Comparison of ENCODE assay signal across 1 cellular context in the genomic region with DNA sequence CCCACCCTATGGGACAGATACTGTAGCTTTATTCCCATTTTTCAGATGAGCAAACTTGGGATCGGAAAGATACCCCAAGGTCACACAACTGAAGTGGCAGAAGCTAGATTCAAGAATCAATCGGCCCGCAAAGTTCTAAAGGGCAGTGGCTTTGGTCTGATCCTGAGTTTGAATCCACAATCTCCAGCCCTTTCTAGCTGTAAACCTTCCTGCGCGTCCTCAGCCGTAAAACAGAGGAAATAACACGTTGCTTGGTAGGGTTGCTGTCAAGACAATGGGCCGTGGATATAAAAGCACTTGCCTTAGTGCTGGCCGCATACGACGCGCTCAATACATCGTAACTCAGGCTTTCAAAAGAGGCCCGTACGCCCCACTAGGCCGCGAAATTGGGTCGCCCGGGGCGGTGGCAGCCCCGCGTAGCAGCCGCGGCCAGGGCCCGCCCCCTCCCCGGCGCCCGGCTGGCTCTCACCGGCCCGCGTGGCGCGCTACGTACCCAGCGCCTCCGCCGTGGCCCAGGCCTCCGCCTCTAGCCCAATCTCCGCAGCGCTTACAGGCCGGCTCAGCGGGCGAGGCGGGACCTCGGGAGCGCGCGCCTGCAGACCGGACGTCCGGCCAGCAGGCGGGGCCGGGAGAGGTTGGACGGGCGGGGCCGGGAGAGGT.
A peak's percentile ranks its signal among the peaks of the same experiment; 100 is the strongest.
TF ChIP-seq lines count a peak whose summit lies in the region.

A gene with protein sequence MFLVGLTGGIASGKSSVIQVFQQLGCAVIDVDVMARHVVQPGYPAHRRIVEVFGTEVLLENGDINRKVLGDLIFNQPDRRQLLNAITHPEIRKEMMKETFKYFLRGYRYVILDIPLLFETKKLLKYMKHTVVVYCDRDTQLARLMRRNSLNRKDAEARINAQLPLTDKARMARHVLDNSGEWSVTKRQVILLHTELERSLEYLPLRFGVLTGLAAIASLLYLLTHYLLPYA (minus strand): TSS at position 573 of the 660 bp plus-strand sequence. CDS start 16,747 bp downstream, outside the sequence.

TF ChIP-seq in HepG2, 621 proteins besides CTCF, POLR2A, EP300 and RAD21 (continued from another document and continues in another):
- TF ChIP-seq, protein P1, sequence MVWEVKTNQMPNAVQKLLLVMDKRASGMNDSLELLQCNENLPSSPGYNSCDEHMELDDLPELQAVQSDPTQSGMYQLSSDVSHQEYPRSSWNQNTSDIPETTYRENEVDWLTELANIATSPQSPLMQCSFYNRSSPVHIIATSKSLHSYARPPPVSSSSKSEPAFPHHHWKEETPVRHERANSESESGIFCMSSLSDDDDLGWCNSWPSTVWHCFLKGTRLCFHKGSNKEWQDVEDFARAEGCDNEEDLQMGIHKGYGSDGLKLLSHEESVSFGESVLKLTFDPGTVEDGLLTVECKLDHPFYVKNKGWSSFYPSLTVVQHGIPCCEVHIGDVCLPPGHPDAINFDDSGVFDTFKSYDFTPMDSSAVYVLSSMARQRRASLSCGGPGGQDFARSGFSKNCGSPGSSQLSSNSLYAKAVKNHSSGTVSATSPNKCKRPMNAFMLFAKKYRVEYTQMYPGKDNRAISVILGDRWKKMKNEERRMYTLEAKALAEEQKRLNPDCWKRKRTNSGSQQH (CRISPR knock-in tag; IDR thresholded peaks at IDR 0.05; ENCODE audit: low read depth): peak; percentile 56; the same call in 1 of the 2 replicates
- TF ChIP-seq NKX3-1 (CRISPR knock-in tag; IDR thresholded peaks at IDR 0.05): no peak; the same call in 1 of the 2 replicates
- TF ChIP-seq, protein P2, sequence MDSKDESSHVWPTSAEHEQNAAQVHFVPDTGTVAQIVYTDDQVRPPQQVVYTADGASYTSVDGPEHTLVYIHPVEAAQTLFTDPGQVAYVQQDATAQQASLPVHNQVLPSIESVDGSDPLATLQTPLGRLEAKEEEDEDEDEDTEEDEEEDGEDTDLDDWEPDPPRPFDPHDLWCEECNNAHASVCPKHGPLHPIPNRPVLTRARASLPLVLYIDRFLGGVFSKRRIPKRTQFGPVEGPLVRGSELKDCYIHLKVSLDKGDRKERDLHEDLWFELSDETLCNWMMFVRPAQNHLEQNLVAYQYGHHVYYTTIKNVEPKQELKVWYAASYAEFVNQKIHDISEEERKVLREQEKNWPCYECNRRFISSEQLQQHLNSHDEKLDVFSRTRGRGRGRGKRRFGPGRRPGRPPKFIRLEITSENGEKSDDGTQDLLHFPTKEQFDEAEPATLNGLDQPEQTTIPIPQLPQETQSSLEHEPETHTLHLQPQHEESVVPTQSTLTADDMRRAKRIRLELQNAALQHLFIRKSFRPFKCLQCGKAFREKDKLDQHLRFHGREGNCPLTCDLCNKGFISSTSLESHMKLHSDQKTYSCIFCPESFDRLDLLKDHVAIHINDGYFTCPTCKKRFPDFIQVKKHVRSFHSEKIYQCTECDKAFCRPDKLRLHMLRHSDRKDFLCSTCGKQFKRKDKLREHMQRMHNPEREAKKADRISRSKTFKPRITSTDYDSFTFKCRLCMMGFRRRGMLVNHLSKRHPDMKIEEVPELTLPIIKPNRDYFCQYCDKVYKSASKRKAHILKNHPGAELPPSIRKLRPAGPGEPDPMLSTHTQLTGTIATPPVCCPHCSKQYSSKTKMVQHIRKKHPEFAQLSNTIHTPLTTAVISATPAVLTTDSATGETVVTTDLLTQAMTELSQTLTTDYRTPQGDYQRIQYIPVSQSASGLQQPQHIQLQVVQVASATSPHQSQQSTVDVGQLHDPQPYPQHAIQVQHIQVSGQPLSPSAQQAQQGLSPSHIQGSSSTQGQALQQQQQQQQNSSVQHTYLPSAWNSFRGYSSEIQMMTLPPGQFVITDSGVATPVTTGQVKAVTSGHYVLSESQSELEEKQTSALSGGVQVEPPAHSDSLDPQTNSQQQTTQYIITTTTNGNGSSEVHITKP (CRISPR knock-in tag; IDR thresholded peaks at IDR 0.05; ENCODE audit: low read depth): no peak
- TF ChIP-seq FIP1L1 (IDR thresholded peaks at IDR 0.05; ENCODE audit: borderline replicate concordance, insufficient read depth, low read depth, low read length): no peak
- TF ChIP-seq, protein P3, sequence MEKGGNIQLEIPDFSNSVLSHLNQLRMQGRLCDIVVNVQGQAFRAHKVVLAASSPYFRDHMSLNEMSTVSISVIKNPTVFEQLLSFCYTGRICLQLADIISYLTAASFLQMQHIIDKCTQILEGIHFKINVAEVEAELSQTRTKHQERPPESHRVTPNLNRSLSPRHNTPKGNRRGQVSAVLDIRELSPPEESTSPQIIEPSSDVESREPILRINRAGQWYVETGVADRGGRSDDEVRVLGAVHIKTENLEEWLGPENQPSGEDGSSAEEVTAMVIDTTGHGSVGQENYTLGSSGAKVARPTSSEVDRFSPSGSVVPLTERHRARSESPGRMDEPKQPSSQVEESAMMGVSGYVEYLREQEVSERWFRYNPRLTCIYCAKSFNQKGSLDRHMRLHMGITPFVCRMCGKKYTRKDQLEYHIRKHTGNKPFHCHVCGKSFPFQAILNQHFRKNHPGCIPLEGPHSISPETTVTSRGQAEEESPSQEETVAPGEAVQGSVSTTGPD (CRISPR knock-in tag; IDR thresholded peaks at IDR 0.05): no peak
- TF ChIP-seq, protein P4, sequence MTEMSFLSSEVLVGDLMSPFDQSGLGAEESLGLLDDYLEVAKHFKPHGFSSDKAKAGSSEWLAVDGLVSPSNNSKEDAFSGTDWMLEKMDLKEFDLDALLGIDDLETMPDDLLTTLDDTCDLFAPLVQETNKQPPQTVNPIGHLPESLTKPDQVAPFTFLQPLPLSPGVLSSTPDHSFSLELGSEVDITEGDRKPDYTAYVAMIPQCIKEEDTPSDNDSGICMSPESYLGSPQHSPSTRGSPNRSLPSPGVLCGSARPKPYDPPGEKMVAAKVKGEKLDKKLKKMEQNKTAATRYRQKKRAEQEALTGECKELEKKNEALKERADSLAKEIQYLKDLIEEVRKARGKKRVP (CRISPR knock-in tag; IDR thresholded peaks at IDR 0.05): no peak
- no peak for TF ChIP-seq SIX4 (CRISPR knock-in tag; IDR thresholded peaks at IDR 0.05)
- no peak for TF ChIP-seq ZNF138 (CRISPR knock-in tag; IDR thresholded peaks at IDR 0.05; ENCODE audit: low read depth)
- TF ChIP-seq MYNN (CRISPR knock-in tag; IDR thresholded peaks at IDR 0.05; ENCODE audit: low read depth): no peak
- TF ChIP-seq, protein P5, sequence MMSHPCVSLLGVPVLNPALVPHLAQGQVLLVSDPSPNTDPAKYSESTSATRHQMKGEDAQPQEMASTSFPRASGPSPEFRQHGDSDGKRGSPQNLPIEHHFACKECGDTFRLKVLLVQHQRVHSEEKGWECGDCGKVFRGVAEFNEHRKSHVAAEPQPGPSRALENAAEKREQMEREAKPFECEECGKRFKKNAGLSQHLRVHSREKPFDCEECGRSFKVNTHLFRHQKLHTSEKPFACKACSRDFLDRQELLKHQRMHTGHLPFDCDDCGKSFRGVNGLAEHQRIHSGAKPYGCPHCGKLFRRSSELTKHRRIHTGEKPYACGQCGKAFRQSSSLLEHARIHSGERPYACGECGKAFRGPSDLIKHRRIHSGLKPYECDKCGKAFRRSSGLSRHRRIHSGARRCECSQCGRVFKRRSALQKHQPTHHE (CRISPR knock-in tag; IDR thresholded peaks at IDR 0.05; ENCODE audit: borderline replicate concordance): no peak; the same call in 1 of the 2 replicates
- TF ChIP-seq ZNF564 (CRISPR knock-in tag; IDR thresholded peaks at IDR 0.05): no peak
- TF ChIP-seq ZNF292 (CRISPR knock-in tag; IDR thresholded peaks at IDR 0.05; ENCODE audit: borderline replicate concordance, low read depth): no peak
- TF ChIP-seq DNMT3B (CRISPR knock-in tag; conservative IDR thresholded peaks at IDR 0.05): no peak; the same call in 1 of the 2 replicates
- TF ChIP-seq, protein P6, sequence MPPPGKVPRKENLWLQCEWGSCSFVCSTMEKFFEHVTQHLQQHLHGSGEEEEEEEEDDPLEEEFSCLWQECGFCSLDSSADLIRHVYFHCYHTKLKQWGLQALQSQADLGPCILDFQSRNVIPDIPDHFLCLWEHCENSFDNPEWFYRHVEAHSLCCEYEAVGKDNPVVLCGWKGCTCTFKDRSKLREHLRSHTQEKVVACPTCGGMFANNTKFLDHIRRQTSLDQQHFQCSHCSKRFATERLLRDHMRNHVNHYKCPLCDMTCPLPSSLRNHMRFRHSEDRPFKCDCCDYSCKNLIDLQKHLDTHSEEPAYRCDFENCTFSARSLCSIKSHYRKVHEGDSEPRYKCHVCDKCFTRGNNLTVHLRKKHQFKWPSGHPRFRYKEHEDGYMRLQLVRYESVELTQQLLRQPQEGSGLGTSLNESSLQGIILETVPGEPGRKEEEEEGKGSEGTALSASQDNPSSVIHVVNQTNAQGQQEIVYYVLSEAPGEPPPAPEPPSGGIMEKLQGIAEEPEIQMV (CRISPR knock-in tag; IDR thresholded peaks at IDR 0.05; ENCODE audit: low read depth): no peak
- peak; percentile 67 for TF ChIP-seq U2AF1 (optimal IDR thresholded peaks at IDR 0.05; ENCODE audit: low read depth, low read length)
- peak; percentile 41; the same call in 1 of the 2 replicates for TF ChIP-seq MIER3 (CRISPR knock-in tag; IDR thresholded peaks at IDR 0.05; ENCODE audit: borderline replicate concordance)
- no peak for TF ChIP-seq PTBP1 (IDR thresholded peaks at IDR 0.05; ENCODE audit: low read depth, low read length, poor library complexity, severe bottlenecking)
- TF ChIP-seq SKI (IDR thresholded peaks at IDR 0.05; ENCODE audit: partially characterized antibody): peak; percentile 67
- no peak for TF ChIP-seq PAWR (CRISPR knock-in tag; IDR thresholded peaks at IDR 0.05; ENCODE audit: borderline replicate concordance)
- no peak for TF ChIP-seq ZNF207 (IDR thresholded peaks at IDR 0.05; ENCODE audit: borderline replicate concordance)
- TF ChIP-seq, protein P7, sequence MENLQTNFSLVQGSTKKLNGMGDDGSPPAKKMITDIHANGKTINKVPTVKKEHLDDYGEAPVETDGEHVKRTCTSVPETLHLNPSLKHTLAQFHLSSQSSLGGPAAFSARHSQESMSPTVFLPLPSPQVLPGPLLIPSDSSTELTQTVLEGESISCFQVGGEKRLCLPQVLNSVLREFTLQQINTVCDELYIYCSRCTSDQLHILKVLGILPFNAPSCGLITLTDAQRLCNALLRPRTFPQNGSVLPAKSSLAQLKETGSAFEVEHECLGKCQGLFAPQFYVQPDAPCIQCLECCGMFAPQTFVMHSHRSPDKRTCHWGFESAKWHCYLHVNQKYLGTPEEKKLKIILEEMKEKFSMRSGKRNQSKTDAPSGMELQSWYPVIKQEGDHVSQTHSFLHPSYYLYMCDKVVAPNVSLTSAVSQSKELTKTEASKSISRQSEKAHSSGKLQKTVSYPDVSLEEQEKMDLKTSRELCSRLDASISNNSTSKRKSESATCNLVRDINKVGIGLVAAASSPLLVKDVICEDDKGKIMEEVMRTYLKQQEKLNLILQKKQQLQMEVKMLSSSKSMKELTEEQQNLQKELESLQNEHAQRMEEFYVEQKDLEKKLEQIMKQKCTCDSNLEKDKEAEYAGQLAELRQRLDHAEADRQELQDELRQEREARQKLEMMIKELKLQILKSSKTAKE (CRISPR knock-in tag; IDR thresholded peaks at IDR 0.05; ENCODE audit: borderline replicate concordance): no peak
- TF ChIP-seq SAFB2 (CRISPR knock-in tag; IDR thresholded peaks at IDR 0.05; ENCODE audit: borderline replicate concordance, low read depth): peak; percentile 82
- TF ChIP-seq, protein P8, sequence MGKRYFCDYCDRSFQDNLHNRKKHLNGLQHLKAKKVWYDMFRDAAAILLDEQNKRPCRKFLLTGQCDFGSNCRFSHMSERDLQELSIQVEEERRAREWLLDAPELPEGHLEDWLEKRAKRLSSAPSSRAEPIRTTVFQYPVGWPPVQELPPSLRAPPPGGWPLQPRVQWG (CRISPR knock-in tag; IDR thresholded peaks at IDR 0.05; ENCODE audit: borderline replicate concordance, low read depth): no peak
- TF ChIP-seq EZH2 (conservative IDR thresholded peaks at IDR 0.05; ENCODE audit: low read depth, low read length): no peak
- TF ChIP-seq ZZZ3 (CRISPR knock-in tag; IDR thresholded peaks at IDR 0.05; ENCODE audit: borderline replicate concordance): peak; percentile 82; the same call in 1 of the 2 replicates
- 0 out of 2 replicates have a peak, but pooled peaks have one; percentile 32 for TF ChIP-seq ZNF619 (CRISPR knock-in tag; IDR thresholded peaks at IDR 0.05)
- TF ChIP-seq DR1 (CRISPR knock-in tag; IDR thresholded peaks at IDR 0.05): peak; percentile 28; the same call in 1 of the 2 replicates
- TF ChIP-seq, protein P9, sequence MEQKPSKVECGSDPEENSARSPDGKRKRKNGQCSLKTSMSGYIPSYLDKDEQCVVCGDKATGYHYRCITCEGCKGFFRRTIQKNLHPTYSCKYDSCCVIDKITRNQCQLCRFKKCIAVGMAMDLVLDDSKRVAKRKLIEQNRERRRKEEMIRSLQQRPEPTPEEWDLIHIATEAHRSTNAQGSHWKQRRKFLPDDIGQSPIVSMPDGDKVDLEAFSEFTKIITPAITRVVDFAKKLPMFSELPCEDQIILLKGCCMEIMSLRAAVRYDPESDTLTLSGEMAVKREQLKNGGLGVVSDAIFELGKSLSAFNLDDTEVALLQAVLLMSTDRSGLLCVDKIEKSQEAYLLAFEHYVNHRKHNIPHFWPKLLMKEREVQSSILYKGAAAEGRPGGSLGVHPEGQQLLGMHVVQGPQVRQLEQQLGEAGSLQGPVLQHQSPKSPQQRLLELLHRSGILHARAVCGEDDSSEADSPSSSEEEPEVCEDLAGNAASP (CRISPR knock-in tag; IDR thresholded peaks at IDR 0.05; ENCODE audit: borderline replicate concordance): no peak
- TF ChIP-seq KDM3A (CRISPR knock-in tag; IDR thresholded peaks at IDR 0.05; ENCODE audit: low read depth): no peak
- no peak for TF ChIP-seq TOE1 (CRISPR knock-in tag; IDR thresholded peaks at IDR 0.05)
- TF ChIP-seq, protein P10, sequence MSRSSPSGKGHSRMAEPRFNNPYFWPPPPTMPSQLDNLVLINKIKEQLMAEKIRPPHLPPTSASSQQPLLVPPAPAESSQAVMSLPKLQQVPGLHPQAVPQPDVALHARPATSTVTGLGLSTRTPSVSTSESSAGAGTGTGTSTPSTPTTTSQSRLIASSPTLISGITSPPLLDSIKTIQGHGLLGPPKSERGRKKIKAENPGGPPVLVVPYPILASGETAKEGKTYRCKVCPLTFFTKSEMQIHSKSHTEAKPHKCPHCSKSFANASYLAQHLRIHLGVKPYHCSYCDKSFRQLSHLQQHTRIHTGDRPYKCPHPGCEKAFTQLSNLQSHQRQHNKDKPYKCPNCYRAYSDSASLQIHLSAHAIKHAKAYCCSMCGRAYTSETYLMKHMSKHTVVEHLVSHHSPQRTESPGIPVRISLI (CRISPR knock-in tag; IDR thresholded peaks at IDR 0.05; ENCODE audit: borderline replicate concordance): no peak
- TF ChIP-seq MEF2D (CRISPR knock-in tag; IDR thresholded peaks at IDR 0.05): 0 out of 2 replicates have a peak, but pooled peaks have one; percentile 12
- TF ChIP-seq, protein P11, sequence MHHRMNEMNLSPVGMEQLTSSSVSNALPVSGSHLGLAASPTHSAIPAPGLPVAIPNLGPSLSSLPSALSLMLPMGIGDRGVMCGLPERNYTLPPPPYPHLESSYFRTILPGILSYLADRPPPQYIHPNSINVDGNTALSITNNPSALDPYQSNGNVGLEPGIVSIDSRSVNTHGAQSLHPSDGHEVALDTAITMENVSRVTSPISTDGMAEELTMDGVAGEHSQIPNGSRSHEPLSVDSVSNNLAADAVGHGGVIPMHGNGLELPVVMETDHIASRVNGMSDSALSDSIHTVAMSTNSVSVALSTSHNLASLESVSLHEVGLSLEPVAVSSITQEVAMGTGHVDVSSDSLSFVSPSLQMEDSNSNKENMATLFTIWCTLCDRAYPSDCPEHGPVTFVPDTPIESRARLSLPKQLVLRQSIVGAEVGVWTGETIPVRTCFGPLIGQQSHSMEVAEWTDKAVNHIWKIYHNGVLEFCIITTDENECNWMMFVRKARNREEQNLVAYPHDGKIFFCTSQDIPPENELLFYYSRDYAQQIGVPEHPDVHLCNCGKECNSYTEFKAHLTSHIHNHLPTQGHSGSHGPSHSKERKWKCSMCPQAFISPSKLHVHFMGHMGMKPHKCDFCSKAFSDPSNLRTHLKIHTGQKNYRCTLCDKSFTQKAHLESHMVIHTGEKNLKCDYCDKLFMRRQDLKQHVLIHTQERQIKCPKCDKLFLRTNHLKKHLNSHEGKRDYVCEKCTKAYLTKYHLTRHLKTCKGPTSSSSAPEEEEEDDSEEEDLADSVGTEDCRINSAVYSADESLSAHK (CRISPR knock-in tag; IDR thresholded peaks at IDR 0.05; ENCODE audit: borderline replicate concordance): no peak
- TF ChIP-seq XRCC5 (optimal IDR thresholded peaks at IDR 0.05; ENCODE audit: low read length): peak; percentile 51
